In the genomic region with DNA sequence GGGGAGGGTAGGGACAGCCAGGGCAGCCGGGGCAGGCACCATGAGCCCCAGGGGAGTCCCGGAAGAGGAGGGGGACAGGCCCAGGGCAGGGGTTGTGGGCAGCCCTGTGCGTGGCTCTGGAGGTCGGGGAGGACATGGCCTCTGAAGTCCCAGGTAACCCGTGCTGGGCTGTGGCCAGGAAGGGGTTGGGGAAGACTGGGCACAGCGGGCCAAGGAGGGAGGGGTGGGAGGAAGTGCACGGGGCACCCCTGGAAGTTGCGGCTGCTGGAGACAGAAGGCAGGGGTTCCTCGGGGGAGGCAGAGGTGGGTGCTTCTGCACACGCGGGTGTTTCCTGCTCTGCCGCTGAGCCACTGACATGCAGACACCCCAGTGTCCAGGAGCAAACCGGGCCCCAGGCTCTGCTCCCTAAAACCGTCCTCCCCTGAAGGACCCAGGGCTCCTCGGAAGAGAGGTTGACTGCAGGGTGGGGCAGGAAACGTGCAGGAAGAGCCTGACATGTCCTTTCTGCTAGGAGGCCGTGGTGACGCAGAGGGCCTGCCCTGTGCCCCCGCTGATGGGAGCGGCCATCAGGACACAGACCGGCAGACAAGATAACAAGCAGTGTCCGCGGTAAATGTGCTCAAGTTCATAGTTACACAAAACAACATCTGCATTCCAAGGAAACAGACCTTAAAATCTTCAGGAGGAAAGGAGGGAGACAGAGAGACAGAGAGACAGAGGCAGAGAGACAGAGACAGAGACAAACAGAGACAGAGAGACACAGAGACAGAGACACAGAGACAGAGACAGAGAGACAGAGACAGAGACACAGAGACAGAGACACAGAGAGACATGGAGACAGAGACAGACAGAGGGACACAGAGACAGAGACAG, we compare ENCODE assay signal across 1 cellular context.
TF ChIP-seq lines count a peak whose summit lies in the region.

No MANE protein-coding gene starts in this region.

TF ChIP-seq in HepG2, 621 proteins besides CTCF, POLR2A, EP300 and RAD21 (continued from another document):
- TF ChIP-seq, protein P1, sequence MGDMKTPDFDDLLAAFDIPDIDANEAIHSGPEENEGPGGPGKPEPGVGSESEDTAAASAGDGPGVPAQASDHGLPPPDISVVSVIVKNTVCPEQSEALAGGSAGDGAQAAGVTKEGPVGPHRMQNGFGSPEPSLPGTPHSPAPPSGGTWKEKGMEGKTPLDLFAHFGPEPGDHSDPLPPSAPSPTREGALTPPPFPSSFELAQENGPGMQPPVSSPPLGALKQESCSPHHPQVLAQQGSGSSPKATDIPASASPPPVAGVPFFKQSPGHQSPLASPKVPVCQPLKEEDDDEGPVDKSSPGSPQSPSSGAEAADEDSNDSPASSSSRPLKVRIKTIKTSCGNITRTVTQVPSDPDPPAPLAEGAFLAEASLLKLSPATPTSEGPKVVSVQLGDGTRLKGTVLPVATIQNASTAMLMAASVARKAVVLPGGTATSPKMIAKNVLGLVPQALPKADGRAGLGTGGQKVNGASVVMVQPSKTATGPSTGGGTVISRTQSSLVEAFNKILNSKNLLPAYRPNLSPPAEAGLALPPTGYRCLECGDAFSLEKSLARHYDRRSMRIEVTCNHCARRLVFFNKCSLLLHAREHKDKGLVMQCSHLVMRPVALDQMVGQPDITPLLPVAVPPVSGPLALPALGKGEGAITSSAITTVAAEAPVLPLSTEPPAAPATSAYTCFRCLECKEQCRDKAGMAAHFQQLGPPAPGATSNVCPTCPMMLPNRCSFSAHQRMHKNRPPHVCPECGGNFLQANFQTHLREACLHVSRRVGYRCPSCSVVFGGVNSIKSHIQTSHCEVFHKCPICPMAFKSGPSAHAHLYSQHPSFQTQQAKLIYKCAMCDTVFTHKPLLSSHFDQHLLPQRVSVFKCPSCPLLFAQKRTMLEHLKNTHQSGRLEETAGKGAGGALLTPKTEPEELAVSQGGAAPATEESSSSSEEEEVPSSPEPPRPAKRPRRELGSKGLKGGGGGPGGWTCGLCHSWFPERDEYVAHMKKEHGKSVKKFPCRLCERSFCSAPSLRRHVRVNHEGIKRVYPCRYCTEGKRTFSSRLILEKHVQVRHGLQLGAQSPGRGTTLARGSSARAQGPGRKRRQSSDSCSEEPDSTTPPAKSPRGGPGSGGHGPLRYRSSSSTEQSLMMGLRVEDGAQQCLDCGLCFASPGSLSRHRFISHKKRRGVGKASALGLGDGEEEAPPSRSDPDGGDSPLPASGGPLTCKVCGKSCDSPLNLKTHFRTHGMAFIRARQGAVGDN (CRISPR knock-in tag; IDR thresholded peaks at IDR 0.05) = peak; percentile 87
- TF ChIP-seq, protein P2, sequence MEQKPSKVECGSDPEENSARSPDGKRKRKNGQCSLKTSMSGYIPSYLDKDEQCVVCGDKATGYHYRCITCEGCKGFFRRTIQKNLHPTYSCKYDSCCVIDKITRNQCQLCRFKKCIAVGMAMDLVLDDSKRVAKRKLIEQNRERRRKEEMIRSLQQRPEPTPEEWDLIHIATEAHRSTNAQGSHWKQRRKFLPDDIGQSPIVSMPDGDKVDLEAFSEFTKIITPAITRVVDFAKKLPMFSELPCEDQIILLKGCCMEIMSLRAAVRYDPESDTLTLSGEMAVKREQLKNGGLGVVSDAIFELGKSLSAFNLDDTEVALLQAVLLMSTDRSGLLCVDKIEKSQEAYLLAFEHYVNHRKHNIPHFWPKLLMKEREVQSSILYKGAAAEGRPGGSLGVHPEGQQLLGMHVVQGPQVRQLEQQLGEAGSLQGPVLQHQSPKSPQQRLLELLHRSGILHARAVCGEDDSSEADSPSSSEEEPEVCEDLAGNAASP (CRISPR knock-in tag; IDR thresholded peaks at IDR 0.05; ENCODE audit: borderline replicate concordance) = no peak
- TF ChIP-seq, protein P3, sequence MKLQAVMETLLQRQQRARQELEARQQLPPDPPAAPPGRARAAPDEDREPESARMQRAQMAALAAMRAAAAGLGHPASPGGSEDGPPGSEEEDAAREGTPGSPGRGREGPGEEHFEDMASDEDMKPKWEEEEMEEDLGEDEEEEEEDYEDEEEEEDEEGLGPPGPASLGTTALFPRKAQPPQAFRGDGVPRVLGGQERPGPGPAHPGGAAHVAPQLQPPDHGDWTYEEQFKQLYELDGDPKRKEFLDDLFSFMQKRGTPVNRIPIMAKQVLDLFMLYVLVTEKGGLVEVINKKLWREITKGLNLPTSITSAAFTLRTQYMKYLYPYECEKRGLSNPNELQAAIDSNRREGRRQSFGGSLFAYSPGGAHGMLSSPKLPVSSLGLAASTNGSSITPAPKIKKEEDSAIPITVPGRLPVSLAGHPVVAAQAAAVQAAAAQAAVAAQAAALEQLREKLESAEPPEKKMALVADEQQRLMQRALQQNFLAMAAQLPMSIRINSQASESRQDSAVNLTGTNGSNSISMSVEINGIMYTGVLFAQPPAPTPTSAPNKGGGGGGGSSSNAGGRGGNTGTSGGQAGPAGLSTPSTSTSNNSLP (IDR thresholded peaks at IDR 0.05; ENCODE audit: low read depth, low read length) = no peak
- TF ChIP-seq RCOR2 (CRISPR knock-in tag; IDR thresholded peaks at IDR 0.05) (no peak), CREB1 (IDR thresholded peaks at IDR 0.05) (no peak), CREB1 (CRISPR knock-in tag; IDR thresholded peaks at IDR 0.05) (no peak), NR3C1 (CRISPR knock-in tag; IDR thresholded peaks at IDR 0.05) (no peak), SOX5 (CRISPR knock-in tag; IDR thresholded peaks at IDR 0.05; ENCODE audit: borderline replicate concordance) (no peak), ZNF207 (IDR thresholded peaks at IDR 0.05; ENCODE audit: borderline replicate concordance) (0 out of 2 replicates have a peak, but pooled peaks have one; percentile 49), ZFP37 (CRISPR knock-in tag; IDR thresholded peaks at IDR 0.05; ENCODE audit: borderline replicate concordance) (no peak), ZFX (CRISPR knock-in tag; IDR thresholded peaks at IDR 0.05; ENCODE audit: low read depth) (peak; percentile 48; the same call in 1 of the 2 replicates), ZNF263 (CRISPR knock-in tag; IDR thresholded peaks at IDR 0.05) (0 out of 2 replicates have a peak, but pooled peaks have one; percentile 58), ZMYM4 (CRISPR knock-in tag; IDR thresholded peaks at IDR 0.05) (no peak), YEATS4 (CRISPR knock-in tag; IDR thresholded peaks at IDR 0.05; ENCODE audit: borderline replicate concordance) (no peak), ARID2 (CRISPR knock-in tag; IDR thresholded peaks at IDR 0.05; ENCODE audit: borderline replicate concordance) (no peak), FOSL2 (CRISPR knock-in tag; IDR thresholded peaks at IDR 0.05) (no peak), ZNF567 (CRISPR knock-in tag; IDR thresholded peaks at IDR 0.05; ENCODE audit: borderline replicate concordance) (no peak), ZMYM3 (CRISPR knock-in tag; IDR thresholded peaks at IDR 0.05) (peak; percentile 71), ZNF788 (CRISPR knock-in tag; IDR thresholded peaks at IDR 0.05; ENCODE audit: borderline replicate concordance) (0 out of 2 replicates have a peak, but pooled peaks have one; percentile 23), PPARG (CRISPR knock-in tag; conservative IDR thresholded peaks at IDR 0.05) (no peak), ZNF451 (CRISPR knock-in tag; IDR thresholded peaks at IDR 0.05) (no peak), NFYB (CRISPR knock-in tag; IDR thresholded peaks at IDR 0.05) (no peak), ZBTB38 (CRISPR knock-in tag; IDR thresholded peaks at IDR 0.05) (peak; percentile 92), MED1 (CRISPR knock-in tag; IDR thresholded peaks at IDR 0.05) (peak; percentile 37; the same call in 1 of the 2 replicates), BRD4 (CRISPR knock-in tag; IDR thresholded peaks at IDR 0.05) (peak; percentile 50; the same call in 1 of the 2 replicates), EZH2 (conservative IDR thresholded peaks at IDR 0.05; ENCODE audit: low read depth, low read length) (0 out of 2 replicates have a peak, but pooled peaks have one; percentile 52)
- TF ChIP-seq, protein P4, sequence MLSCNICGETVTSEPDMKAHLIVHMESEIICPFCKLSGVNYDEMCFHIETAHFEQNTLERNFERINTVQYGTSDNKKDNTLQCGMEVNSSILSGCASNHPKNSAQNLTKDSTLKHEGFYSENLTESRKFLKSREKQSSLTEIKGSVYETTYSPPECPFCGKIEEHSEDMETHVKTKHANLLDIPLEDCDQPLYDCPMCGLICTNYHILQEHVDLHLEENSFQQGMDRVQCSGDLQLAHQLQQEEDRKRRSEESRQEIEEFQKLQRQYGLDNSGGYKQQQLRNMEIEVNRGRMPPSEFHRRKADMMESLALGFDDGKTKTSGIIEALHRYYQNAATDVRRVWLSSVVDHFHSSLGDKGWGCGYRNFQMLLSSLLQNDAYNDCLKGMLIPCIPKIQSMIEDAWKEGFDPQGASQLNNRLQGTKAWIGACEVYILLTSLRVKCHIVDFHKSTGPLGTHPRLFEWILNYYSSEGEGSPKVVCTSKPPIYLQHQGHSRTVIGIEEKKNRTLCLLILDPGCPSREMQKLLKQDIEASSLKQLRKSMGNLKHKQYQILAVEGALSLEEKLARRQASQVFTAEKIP (CRISPR knock-in tag; IDR thresholded peaks at IDR 0.05; ENCODE audit: borderline replicate concordance) = no peak
- TF ChIP-seq, protein P5, sequence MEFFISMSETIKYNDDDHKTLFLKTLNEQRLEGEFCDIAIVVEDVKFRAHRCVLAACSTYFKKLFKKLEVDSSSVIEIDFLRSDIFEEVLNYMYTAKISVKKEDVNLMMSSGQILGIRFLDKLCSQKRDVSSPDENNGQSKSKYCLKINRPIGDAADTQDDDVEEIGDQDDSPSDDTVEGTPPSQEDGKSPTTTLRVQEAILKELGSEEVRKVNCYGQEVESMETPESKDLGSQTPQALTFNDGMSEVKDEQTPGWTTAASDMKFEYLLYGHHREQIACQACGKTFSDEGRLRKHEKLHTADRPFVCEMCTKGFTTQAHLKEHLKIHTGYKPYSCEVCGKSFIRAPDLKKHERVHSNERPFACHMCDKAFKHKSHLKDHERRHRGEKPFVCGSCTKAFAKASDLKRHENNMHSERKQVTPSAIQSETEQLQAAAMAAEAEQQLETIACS (CRISPR knock-in tag; IDR thresholded peaks at IDR 0.05) = no peak
- TF ChIP-seq, protein P6, sequence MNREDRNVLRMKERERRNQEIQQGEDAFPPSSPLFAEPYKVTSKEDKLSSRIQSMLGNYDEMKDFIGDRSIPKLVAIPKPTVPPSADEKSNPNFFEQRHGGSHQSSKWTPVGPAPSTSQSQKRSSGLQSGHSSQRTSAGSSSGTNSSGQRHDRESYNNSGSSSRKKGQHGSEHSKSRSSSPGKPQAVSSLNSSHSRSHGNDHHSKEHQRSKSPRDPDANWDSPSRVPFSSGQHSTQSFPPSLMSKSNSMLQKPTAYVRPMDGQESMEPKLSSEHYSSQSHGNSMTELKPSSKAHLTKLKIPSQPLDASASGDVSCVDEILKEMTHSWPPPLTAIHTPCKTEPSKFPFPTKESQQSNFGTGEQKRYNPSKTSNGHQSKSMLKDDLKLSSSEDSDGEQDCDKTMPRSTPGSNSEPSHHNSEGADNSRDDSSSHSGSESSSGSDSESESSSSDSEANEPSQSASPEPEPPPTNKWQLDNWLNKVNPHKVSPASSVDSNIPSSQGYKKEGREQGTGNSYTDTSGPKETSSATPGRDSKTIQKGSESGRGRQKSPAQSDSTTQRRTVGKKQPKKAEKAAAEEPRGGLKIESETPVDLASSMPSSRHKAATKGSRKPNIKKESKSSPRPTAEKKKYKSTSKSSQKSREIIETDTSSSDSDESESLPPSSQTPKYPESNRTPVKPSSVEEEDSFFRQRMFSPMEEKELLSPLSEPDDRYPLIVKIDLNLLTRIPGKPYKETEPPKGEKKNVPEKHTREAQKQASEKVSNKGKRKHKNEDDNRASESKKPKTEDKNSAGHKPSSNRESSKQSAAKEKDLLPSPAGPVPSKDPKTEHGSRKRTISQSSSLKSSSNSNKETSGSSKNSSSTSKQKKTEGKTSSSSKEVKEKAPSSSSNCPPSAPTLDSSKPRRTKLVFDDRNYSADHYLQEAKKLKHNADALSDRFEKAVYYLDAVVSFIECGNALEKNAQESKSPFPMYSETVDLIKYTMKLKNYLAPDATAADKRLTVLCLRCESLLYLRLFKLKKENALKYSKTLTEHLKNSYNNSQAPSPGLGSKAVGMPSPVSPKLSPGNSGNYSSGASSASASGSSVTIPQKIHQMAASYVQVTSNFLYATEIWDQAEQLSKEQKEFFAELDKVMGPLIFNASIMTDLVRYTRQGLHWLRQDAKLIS (CRISPR knock-in tag; IDR thresholded peaks at IDR 0.05) = no peak
- TF ChIP-seq, protein P7, sequence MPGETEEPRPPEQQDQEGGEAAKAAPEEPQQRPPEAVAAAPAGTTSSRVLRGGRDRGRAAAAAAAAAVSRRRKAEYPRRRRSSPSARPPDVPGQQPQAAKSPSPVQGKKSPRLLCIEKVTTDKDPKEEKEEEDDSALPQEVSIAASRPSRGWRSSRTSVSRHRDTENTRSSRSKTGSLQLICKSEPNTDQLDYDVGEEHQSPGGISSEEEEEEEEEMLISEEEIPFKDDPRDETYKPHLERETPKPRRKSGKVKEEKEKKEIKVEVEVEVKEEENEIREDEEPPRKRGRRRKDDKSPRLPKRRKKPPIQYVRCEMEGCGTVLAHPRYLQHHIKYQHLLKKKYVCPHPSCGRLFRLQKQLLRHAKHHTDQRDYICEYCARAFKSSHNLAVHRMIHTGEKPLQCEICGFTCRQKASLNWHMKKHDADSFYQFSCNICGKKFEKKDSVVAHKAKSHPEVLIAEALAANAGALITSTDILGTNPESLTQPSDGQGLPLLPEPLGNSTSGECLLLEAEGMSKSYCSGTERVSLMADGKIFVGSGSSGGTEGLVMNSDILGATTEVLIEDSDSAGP (CRISPR knock-in tag; IDR thresholded peaks at IDR 0.05; ENCODE audit: borderline replicate concordance) = 0 out of 2 replicates have a peak, but pooled peaks have one; percentile 19
- TF ChIP-seq, protein P8, sequence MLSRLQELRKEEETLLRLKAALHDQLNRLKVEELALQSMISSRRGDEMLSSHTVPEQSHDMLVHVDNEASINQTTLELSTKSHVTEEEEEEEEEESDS (CRISPR knock-in tag; IDR thresholded peaks at IDR 0.05; ENCODE audit: borderline replicate concordance) = no peak
- TF ChIP-seq, protein P9, sequence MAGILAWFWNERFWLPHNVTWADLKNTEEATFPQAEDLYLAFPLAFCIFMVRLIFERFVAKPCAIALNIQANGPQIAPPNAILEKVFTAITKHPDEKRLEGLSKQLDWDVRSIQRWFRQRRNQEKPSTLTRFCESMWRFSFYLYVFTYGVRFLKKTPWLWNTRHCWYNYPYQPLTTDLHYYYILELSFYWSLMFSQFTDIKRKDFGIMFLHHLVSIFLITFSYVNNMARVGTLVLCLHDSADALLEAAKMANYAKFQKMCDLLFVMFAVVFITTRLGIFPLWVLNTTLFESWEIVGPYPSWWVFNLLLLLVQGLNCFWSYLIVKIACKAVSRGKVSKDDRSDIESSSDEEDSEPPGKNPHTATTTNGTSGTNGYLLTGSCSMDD (CRISPR knock-in tag; IDR thresholded peaks at IDR 0.05) = no peak
- TF ChIP-seq, protein P10, sequence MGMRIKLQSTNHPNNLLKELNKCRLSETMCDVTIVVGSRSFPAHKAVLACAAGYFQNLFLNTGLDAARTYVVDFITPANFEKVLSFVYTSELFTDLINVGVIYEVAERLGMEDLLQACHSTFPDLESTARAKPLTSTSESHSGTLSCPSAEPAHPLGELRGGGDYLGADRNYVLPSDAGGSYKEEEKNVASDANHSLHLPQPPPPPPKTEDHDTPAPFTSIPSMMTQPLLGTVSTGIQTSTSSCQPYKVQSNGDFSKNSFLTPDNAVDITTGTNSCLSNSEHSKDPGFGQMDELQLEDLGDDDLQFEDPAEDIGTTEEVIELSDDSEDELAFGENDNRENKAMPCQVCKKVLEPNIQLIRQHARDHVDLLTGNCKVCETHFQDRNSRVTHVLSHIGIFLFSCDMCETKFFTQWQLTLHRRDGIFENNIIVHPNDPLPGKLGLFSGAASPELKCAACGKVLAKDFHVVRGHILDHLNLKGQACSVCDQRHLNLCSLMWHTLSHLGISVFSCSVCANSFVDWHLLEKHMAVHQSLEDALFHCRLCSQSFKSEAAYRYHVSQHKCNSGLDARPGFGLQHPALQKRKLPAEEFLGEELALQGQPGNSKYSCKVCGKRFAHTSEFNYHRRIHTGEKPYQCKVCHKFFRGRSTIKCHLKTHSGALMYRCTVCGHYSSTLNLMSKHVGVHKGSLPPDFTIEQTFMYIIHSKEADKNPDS (CRISPR knock-in tag; IDR thresholded peaks at IDR 0.05) = peak; percentile 49; the same call in 1 of the 2 replicates
